8 cellular contexts compared by ENCODE assay signal in the genomic region with DNA sequence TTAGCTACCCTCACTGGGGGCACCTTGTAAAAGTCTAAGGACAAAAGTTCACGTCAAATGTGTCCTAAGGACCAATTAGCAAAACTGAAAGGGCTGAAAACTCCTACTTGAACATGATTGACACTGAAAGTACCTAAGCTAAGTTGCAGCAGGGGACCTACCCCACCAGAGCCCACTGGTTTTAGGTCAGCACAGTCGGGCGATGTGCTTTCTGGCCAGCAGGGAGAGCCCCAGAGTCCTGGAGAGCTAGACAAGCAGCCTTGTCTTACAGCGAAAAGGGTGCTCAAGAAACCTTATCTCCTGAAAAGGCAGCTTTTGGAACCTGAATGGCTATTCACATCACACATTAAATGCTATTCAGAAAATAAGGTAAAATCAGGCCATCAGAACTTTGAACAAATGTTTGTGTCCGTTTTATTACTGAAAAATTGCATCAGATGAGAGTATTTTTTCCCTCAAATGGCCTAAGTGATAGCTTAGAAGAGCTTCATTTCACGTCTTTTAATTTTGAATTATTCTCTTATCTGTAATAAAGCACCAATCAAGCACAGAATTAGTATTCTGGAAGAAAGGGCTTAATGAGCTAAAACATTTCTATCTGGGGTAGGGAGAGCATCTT. TPM values are rescaled to one million over a fixed set of nuclear protein-coding genes. Genes with fewer than 3 reads are reported as not detected.
DNase-seq lines count a peak whose midpoint lies in the region; ATAC-seq, FAIRE-seq and TF ChIP-seq lines count a peak whose summit lies in the region.

No MANE protein-coding gene starts in this region.

- TF ChIP-seq EP300 in GM12878 (IDR thresholded peaks at IDR 0.05; ENCODE audit: borderline replicate concordance in 1 of 2, control insufficient read depth in 1 of 2, low read depth in 2 of 2, low read length in 2 of 2) (no peak), sigmoid colon (IDR thresholded peaks at IDR 0.05) (no peak)

- H3K4me2 ChIP-seq in SU-DHL-6 (ENCODE audit: low read depth, low read length, poor library complexity, severe bottlenecking): no peak overlapping the region
- no peak overlapping the region for H3K4me2 ChIP-seq in GM12878 (ENCODE audit: control insufficient read depth, insufficient read depth)

- no peak for DNase-seq in GM10266 (ENCODE audit: extremely low spot score)
- no peak for DNase-seq in GM12878 (ENCODE audit: low read depth, low spot score)
- DNase-seq in sigmoid colon: no peak
- no peak for DNase-seq in NOMO-1 treated with DMSO at 0.1 percent for 48 hours (lab: John Stamatoyannopoulos, UW; ENCODE audit: unreplicated experiment)

- H3K4me3 ChIP-seq in SU-DHL-6 (ENCODE audit: insufficient read depth, low read length, poor library complexity, severe bottlenecking) (no peak overlapping the region), GM12878 (no peak overlapping the region), sigmoid colon (no peak overlapping the region)

- H3K27me3 Mint-ChIP-seq in nephron (ENCODE audit: low read depth): peaks cover under 1% of the 10 kb centered on the region

- H2AFZ ChIP-seq in SU-DHL-6 (ENCODE audit: low read depth, low read length, severe bottlenecking) (no peak overlapping the region), GM12878 (ENCODE audit: control insufficient read depth, low read depth, low read length) (no peak overlapping the region)

- RAD21 ChIA-PET in GM12878 (lab: Charles Lee; ENCODE audit: unreplicated experiment): no interaction called here

- H3K79me2 ChIP-seq in SU-DHL-6 (ENCODE audit: insufficient read depth, low read length) (no peaks in the 10 kb centered on the region), GM12878 (ENCODE audit: control insufficient read depth, insufficient read depth, low read length) (no peaks in the 10 kb centered on the region)

- peaks cover 20% of the 10 kb centered on the region; the same call in 1 of the 2 replicates for H3K9me3 ChIP-seq in SU-DHL-6 (ENCODE audit: insufficient read depth, low read length)
- H3K9me3 ChIP-seq in GM12878 (replicated peaks; ENCODE audit: control insufficient read depth, insufficient read depth, low read length): peaks cover 2% of the 10 kb centered on the region; the same call in 1 of the 3 replicates
- peaks cover 0 to 12% (median 5%) of the 10 kb centered on the region in 4 donors for H3K9me3 ChIP-seq in sigmoid colon

- no peak for TF ChIP-seq RAD21 in GM12878 (IDR thresholded peaks at IDR 0.05; ENCODE audit: insufficient read depth, low read depth, low read length)

- peaks cover 4% of the 10 kb centered on the region for H3K36me3 Mint-ChIP-seq in nephron (ENCODE audit: low read depth)

- peaks cover 9% of the 10 kb centered on the region for H3K4me1 Mint-ChIP-seq in nephron

- in situ Hi-C loops in GM12878 (cut with MboI): no loop called here

- no peaks in the 10 kb centered on the region for H3K9me2 ChIP-seq in SU-DHL-6 (replicated peaks; ENCODE audit: insufficient read depth, low read length)

- H3K27ac ChIP-seq in SU-DHL-6 (ENCODE audit: low read depth, low read length): no peak overlapping the region
- H3K27ac ChIP-seq in GM12878 (ENCODE audit: control insufficient read depth, insufficient read depth): no peak overlapping the region
- H3K27ac ChIP-seq in sigmoid colon: no peak overlapping the region

- ATAC-seq in HG02973 (IDR thresholded peaks at IDR 0.05; ENCODE audit: unreplicated experiment) (peak; percentile 58), GM12878 (peak; percentile 90), HG03045 (IDR thresholded peaks at IDR 0.05; ENCODE audit: unreplicated experiment) (no peak)

- 28% methylated on average over 6 of the region's 6 CpGs for WGBS in GM12878 (ENCODE audit: insufficient coverage, insufficient replicate concordance, low lambda C conversion rate, missing lambda C conversion rate)
- 29 to 46% methylated on average over 6 of the region's 6 CpGs for WGBS in sigmoid colon, 2 donors

- H3K9ac ChIP-seq in SU-DHL-6 (ENCODE audit: low read length) (no peak overlapping the region), GM12878 (ENCODE audit: control insufficient read depth, insufficient read depth, low read length) (no peak overlapping the region)

- CTCF ChIA-PET in GM12878 (lab: Yijun Ruan, JAX): interaction anchor here (0.8 to 1.4 kb wide), 3 partner anchors 8 to 33 kb away, joined by 3 to 7 read pairs (median 4); no protein-coding TSS in a partner anchor

- no peaks in the 10 kb centered on the region for H3F3A ChIP-seq in SU-DHL-6 (ENCODE audit: insufficient read depth)

- H3K9me3 Mint-ChIP-seq in nephron: peaks cover 36% of the 10 kb centered on the region

- H3K27me3 ChIP-seq in SU-DHL-6 (ENCODE audit: low read length) (no peaks in the 10 kb centered on the region), GM12878 (replicated peaks in 1 of 2; ENCODE audit: control insufficient read depth in 2 of 2, insufficient read depth in 2 of 2, low read length in 1 of 2) (no peaks in the 10 kb centered on the region), sigmoid colon (no peaks in the 10 kb centered on the region)

- H3K36me3 ChIP-seq in SU-DHL-6 (ENCODE audit: low read length): no peaks in the 10 kb centered on the region
- H3K36me3 ChIP-seq in GM12878 (ENCODE audit: control insufficient read depth in 2 of 2, insufficient read depth in 2 of 2, low read length in 1 of 2): no peaks in the 10 kb centered on the region
- H3K36me3 ChIP-seq in sigmoid colon: no peaks in the 10 kb centered on the region

- no peak overlapping the region for H3K4me3 Mint-ChIP-seq in nephron

- H4K20me1 ChIP-seq in SU-DHL-6 (ENCODE audit: low read depth, low read length) (no peaks in the 10 kb centered on the region), GM12878 (ENCODE audit: control insufficient read depth, insufficient read depth) (no peaks in the 10 kb centered on the region)

- no peak overlapping the region for H3K27ac Mint-ChIP-seq in nephron

- TF ChIP-seq POLR2A in GM12878 (IDR thresholded peaks at IDR 0.05; ENCODE audit: low read depth, low read length) (no peak), sigmoid colon (IDR thresholded peaks at IDR 0.05) (no peak)

- FAIRE-seq in GM12878 (lab: Jason Lieb, UNC): no peak

- BruUV-seq in GM12878 (replicated peaks; lab: Mats Ljungman, UMichigan): no TSS peak

- SMC1A ChIA-PET in GM12878 (lab: Charles Lee; ENCODE audit: uncharacterized antibody, unreplicated experiment): interaction anchor here (0.5 to 1.6 kb wide), 3 partner anchors 10 to 17 kb away, joined by 3 to 4 read pairs (median 3); no protein-coding TSS in a partner anchor

- intact Hi-C loops in GM12878 (cut with micrococcal nuclease; ENCODE audit: unreplicated experiment) (no loop called here), sigmoid colon (cut with DNase I) (no loop called here)

- POLR2A ChIA-PET in GM12878 (lab: Charles Lee): no interaction called here

- H3K4me1 ChIP-seq in GM12878 (ENCODE audit: control insufficient read depth, insufficient read depth, low read length) (no peaks in the 10 kb centered on the region; the same call in 1 of the 2 replicates), sigmoid colon (no peaks in the 10 kb centered on the region)

- TF ChIP-seq CTCF in GM10266 (IDR thresholded peaks at IDR 0.05; ENCODE audit: control insufficient read depth, insufficient read depth, low read depth, missing control alignments): peak; percentile 48
- peak; percentile 55 for TF ChIP-seq CTCF in SU-DHL-6 (IDR thresholded peaks at IDR 0.05; ENCODE audit: insufficient read depth, low read length, poor library complexity, severe bottlenecking)
- peak; percentile 35 to 66 (median 54) for TF ChIP-seq CTCF in GM12878 (IDR thresholded peaks at IDR 0.05 in 2 of 3, conservative IDR thresholded peaks at IDR 0.05 in 1 of 3; ENCODE audit: control insufficient read depth in 2 of 3, extremely low read depth in 1 of 3, insufficient read depth in 1 of 3, low read depth in 3 of 3, low read length in 3 of 3)
- TF ChIP-seq CTCF in nephron (IDR thresholded peaks at IDR 0.05; ENCODE audit: unreplicated experiment in 3 of 3): peak in 2 of 3 experiments; percentile 13 to 38
- TF ChIP-seq CTCF in sigmoid colon (IDR thresholded peaks at IDR 0.05): no peak

RNA-seq across cellular contexts. Expression of a gene that starts 52.2 kb away (rescaled TPM):
- 83.4 and 83.6 TPM in 2 replicates for total RNA-seq in GM12878 (2013; cell fraction: nucleolus; rRNA removed)
- 72.0 and 89.6 TPM in 2 replicates for total RNA-seq in GM12878 (2014; rRNA removed)
- 75.9 and 82.4 TPM in 2 replicates for total RNA-seq in GM12878 (2014; rRNA removed; fragmentation: Illumina TruSeq; extraction: Trizol)
- total RNA-seq in GM12878 (2021): 168 and 183 TPM in 2 replicates
- polyA plus RNA-seq in GM12878 (2011; ENCODE audit: low read depth): 35.4 TPM
- 53.4 and 54.7 TPM in 2 replicates for polyA plus RNA-seq in GM12878 (2011; rRNA removed)
- 49.7 and 61.9 TPM in 2 replicates for polyA plus RNA-seq in GM12878 (2011; cell fraction: cytosol; rRNA removed)
- polyA plus RNA-seq in GM12878 (2011; cell fraction: nucleus; rRNA removed): 147 and 191 TPM in 2 replicates
- polyA plus RNA-seq in GM12878 (2012): 44.4 and 49.8 TPM in 2 replicates
- 174 and 182 TPM in 2 replicates for polyA plus RNA-seq in GM12878 (2014; fragmentation: Illumina TruSeq; extraction: Trizol)
- polyA plus RNA-seq in GM12878 (2014; fragmentation: Nextera tagmentation; extraction: Ambion mirVana): 10 to 100 TPM; 22.3 to 37.5 TPM
- polyA plus RNA-seq in GM12878 (2014; rRNA removed): 76.3 and 88.9 TPM in 2 replicates
- 100 to 1,000 TPM; 143 to 148 TPM for polyA plus RNA-seq in GM12878 (2016; fragmentation: Nextera tagmentation; extraction: Ambion mirVana)
- 51.4 and 64.0 TPM in 2 replicates for polyA minus RNA-seq in GM12878 (2011; rRNA and poly(A)+ RNA removed)
- 61.1 and 66.3 TPM in 2 replicates for polyA minus RNA-seq in GM12878 (2011; cell fraction: cytosol; rRNA and poly(A)+ RNA removed)
- 61.4 and 96.2 TPM in 2 replicates for polyA minus RNA-seq in GM12878 (2011; cell fraction: nucleus; rRNA and poly(A)+ RNA removed)
- total RNA-seq in sigmoid colon: 1 to 10 TPM in 2 of 4 donors, under 1 TPM in 2; 0.49 to 2.0 (median 1.2) TPM
- 10 to 100 TPM in 1 of 3 donors, 1 to 10 TPM in 1, under 1 TPM in 1; 0.60 to 29.0 (median 1.2) TPM for polyA plus RNA-seq in sigmoid colon

Comparison
In these comparisons a context has a peak if more than half of its experiments do, and no peak if none do; other contexts are left out.
1. CTCF ChIP-seq: peak in GM10266 (single experiment), SU-DHL-6 (single experiment), GM12878 (3 of 3) and nephron (2 of 3); none in sigmoid colon (0 of 4).
2. RNA of a gene that starts 52.2 kb away (total RNA-seq): 72.0 to 183 TPM in GM12878; 0.49 to 2.0 TPM in sigmoid colon; every median in the first group is over 10 times any median in the second.